In genomic region chr2:166329465-166329864, GRCh38 we compare ENCODE assay signal across 1 cellular context.
TF ChIP-seq lines count a peak whose summit lies in the region.

No MANE protein-coding gene starts in this region.

TF ChIP-seq in HepG2, 621 proteins besides CTCF, POLR2A, EP300 and RAD21 (continued from another document and continues in another):
- no peak for TF ChIP-seq ZNF629 (CRISPR knock-in tag; conservative IDR thresholded peaks at IDR 0.05)
- no peak for TF ChIP-seq ZNF704 (CRISPR knock-in tag; IDR thresholded peaks at IDR 0.05; ENCODE audit: borderline replicate concordance)
- TF ChIP-seq ZFP36L1 (CRISPR knock-in tag; IDR thresholded peaks at IDR 0.05), result peak; percentile 1; the same call in 1 of the 2 replicates
- no peak for TF ChIP-seq FOSL1 (CRISPR knock-in tag; IDR thresholded peaks at IDR 0.05; ENCODE audit: borderline replicate concordance)
- no peak for TF ChIP-seq HOXA7 (CRISPR knock-in tag; IDR thresholded peaks at IDR 0.05)
- TF ChIP-seq JUN (CRISPR knock-in tag; IDR thresholded peaks at IDR 0.05), result 0 out of 2 replicates have a peak, but pooled peaks have one; percentile 56
- TF ChIP-seq ZNF33B (CRISPR knock-in tag; IDR thresholded peaks at IDR 0.05), result 0 out of 2 replicates have a peak, but pooled peaks have one; percentile 42
- no peak for TF ChIP-seq ZNF350 (CRISPR knock-in tag; IDR thresholded peaks at IDR 0.05; ENCODE audit: borderline replicate concordance, low read depth)
- TF ChIP-seq MED1 (CRISPR knock-in tag; IDR thresholded peaks at IDR 0.05), result peak; percentile 90
- no peak for TF ChIP-seq NPAS2 (CRISPR knock-in tag; IDR thresholded peaks at IDR 0.05; ENCODE audit: borderline replicate concordance)
- TF ChIP-seq NR2F1 (CRISPR knock-in tag; IDR thresholded peaks at IDR 0.05), result 0 out of 4 replicates have a peak, but pooled peaks of 1 of the 2 experiments have one; percentile 39
- TF ChIP-seq REPIN1 (CRISPR knock-in tag; IDR thresholded peaks at IDR 0.05; ENCODE audit: borderline replicate concordance, low read depth), result peak; percentile 72; the same call in 1 of the 2 replicates
- peak; percentile 45; the same call in 1 of the 2 replicates for TF ChIP-seq DRAP1 (CRISPR knock-in tag; IDR thresholded peaks at IDR 0.05)
- TF ChIP-seq ZBTB43 (CRISPR knock-in tag; conservative IDR thresholded peaks at IDR 0.05), result no peak
- TF ChIP-seq ELF3 (CRISPR knock-in tag; IDR thresholded peaks at IDR 0.05), result 0 out of 2 replicates have a peak, but pooled peaks have one; percentile 54
- TF ChIP-seq CREB1 (IDR thresholded peaks at IDR 0.05), result no peak
- 0 out of 2 replicates have a peak, but pooled peaks have one; percentile 59 for TF ChIP-seq CREB1 (CRISPR knock-in tag; IDR thresholded peaks at IDR 0.05)
- no peak for TF ChIP-seq ZNF546 (CRISPR knock-in tag; conservative IDR thresholded peaks at IDR 0.05)
- TF ChIP-seq ZBTB39 (CRISPR knock-in tag; IDR thresholded peaks at IDR 0.05), result peak; percentile 80; the same call in 1 of the 2 replicates
- TF ChIP-seq MIER3 (CRISPR knock-in tag; IDR thresholded peaks at IDR 0.05; ENCODE audit: borderline replicate concordance), result peak; percentile 93; the same call in 1 of the 2 replicates
- no peak for TF ChIP-seq PCBP1 (IDR thresholded peaks at IDR 0.05; ENCODE audit: borderline replicate concordance, low read depth, low read length)
- TF ChIP-seq HCFC1 (IDR thresholded peaks at IDR 0.05; ENCODE audit: low read depth, low read length), result no peak
- TF ChIP-seq EHMT2 (IDR thresholded peaks at IDR 0.05; ENCODE audit: borderline replicate concordance, low read depth, low read length), result no peak
- TF ChIP-seq ZSCAN12 (CRISPR knock-in tag; IDR thresholded peaks at IDR 0.05), result no peak
- peak; percentile 94 for TF ChIP-seq PAXIP1 (CRISPR knock-in tag; conservative IDR thresholded peaks at IDR 0.05)
- TF ChIP-seq ZNF691 (CRISPR knock-in tag; IDR thresholded peaks at IDR 0.05; ENCODE audit: borderline replicate concordance, low read depth), result no peak
- TF ChIP-seq ZNF441 (CRISPR knock-in tag; IDR thresholded peaks at IDR 0.05; ENCODE audit: borderline replicate concordance), result no peak
- TF ChIP-seq NR0B2 (CRISPR knock-in tag; IDR thresholded peaks at IDR 0.05), result no peak
- TF ChIP-seq ZNF121 (CRISPR knock-in tag; IDR thresholded peaks at IDR 0.05), result no peak
- peak; percentile 75 for TF ChIP-seq NFIC (IDR thresholded peaks at IDR 0.05; ENCODE audit: low read length)
- no peak for TF ChIP-seq ZBTB42 (CRISPR knock-in tag; IDR thresholded peaks at IDR 0.05)
- TF ChIP-seq ZNF234 (CRISPR knock-in tag; conservative IDR thresholded peaks at IDR 0.05), result no peak
- TF ChIP-seq KDM6A (CRISPR knock-in tag; IDR thresholded peaks at IDR 0.05; ENCODE audit: low read depth), result peak; percentile 62; the same call in 1 of the 2 replicates
- peak; percentile 26; the same call in 1 of the 2 replicates for TF ChIP-seq GABPB1 (CRISPR knock-in tag; IDR thresholded peaks at IDR 0.05)
- TF ChIP-seq ZNF207 (IDR thresholded peaks at IDR 0.05; ENCODE audit: borderline replicate concordance), result no peak
- TF ChIP-seq U2AF1 (optimal IDR thresholded peaks at IDR 0.05; ENCODE audit: low read depth, low read length), result no peak
- TF ChIP-seq SALL2 (CRISPR knock-in tag; IDR thresholded peaks at IDR 0.05), result no peak
- TF ChIP-seq MBNL3 (CRISPR knock-in tag; conservative IDR thresholded peaks at IDR 0.05), result no peak
- no peak for TF ChIP-seq NR1H2 (CRISPR knock-in tag; IDR thresholded peaks at IDR 0.05; ENCODE audit: borderline replicate concordance, low read depth)
- no peak; the same call in 1 of the 2 replicates for TF ChIP-seq ETV5 (CRISPR knock-in tag; IDR thresholded peaks at IDR 0.05; ENCODE audit: borderline replicate concordance)
- no peak for TF ChIP-seq PAWR (CRISPR knock-in tag; IDR thresholded peaks at IDR 0.05; ENCODE audit: borderline replicate concordance)
- TF ChIP-seq NONO (IDR thresholded peaks at IDR 0.05), result no peak
- TF ChIP-seq NONO (CRISPR knock-in tag; conservative IDR thresholded peaks at IDR 0.05), result no peak
- TF ChIP-seq ZNF670 (CRISPR knock-in tag; IDR thresholded peaks at IDR 0.05; ENCODE audit: borderline replicate concordance), result peak; percentile 76; the same call in 1 of the 2 replicates
- TF ChIP-seq ZFP1 (CRISPR knock-in tag; IDR thresholded peaks at IDR 0.05), result peak; percentile 64; the same call in 1 of the 2 replicates
- TF ChIP-seq CCDC6 (CRISPR knock-in tag; IDR thresholded peaks at IDR 0.05), result peak; percentile 47; the same call in 1 of the 2 replicates
- TF ChIP-seq HNF1A (IDR thresholded peaks at IDR 0.05; ENCODE audit: low read depth), result peak; percentile 56
- no peak; the same call in 1 of the 2 replicates for TF ChIP-seq HNF1A (CRISPR knock-in tag; IDR thresholded peaks at IDR 0.05; ENCODE audit: borderline replicate concordance)
- peak; percentile 99 for TF ChIP-seq ARID5B (CRISPR knock-in tag; IDR thresholded peaks at IDR 0.05)
